ENCODE assay signal across 8 cellular contexts in genomic region chr6:142842423-142843261, GRCh38.
DNase-seq lines count a peak whose midpoint lies in the region; ATAC-seq and TF ChIP-seq lines count a peak whose summit lies in the region.

No MANE protein-coding gene starts in this region.

- H4K20me1 ChIP-seq in SK-N-SH (ENCODE audit: insufficient read depth): no peaks in the 10 kb centered on the region

- no peak for TF ChIP-seq POLR2A in heart left ventricle (IDR thresholded peaks at IDR 0.05)

- no peak for TF ChIP-seq RAD21 in SK-N-SH (IDR thresholded peaks at IDR 0.05; ENCODE audit: low read length)

- peaks cover 52% of the 10 kb centered on the region for H3K79me2 ChIP-seq in SK-N-SH (ENCODE audit: insufficient read depth)

- H3K9ac ChIP-seq in SK-N-SH (peak overlapping the region; percentile 82), subcutaneous abdominal adipose tissue (ENCODE audit: low read length in 5 of 5) (peak overlapping the region in 2 of 5 donors; percentile 33 to 40)

- DNase-seq in heart left ventricle (no peak), left cardiac atrium (no peak), SK-N-SH (peak; percentile 25), epithelial cell of esophagus (ENCODE audit: low read depth) (peak; percentile 47), foreskin melanocyte (no peak), HPDE6-E6E7 (ENCODE audit: extremely low spot score) (no peak)

- POLR2A ChIA-PET in SK-N-SH (lab: Yijun Ruan, JAX): interaction anchor here (1.2 kb wide), 1 partner anchor 140 kb away, joined by 4 read pairs; no protein-coding TSS in a partner anchor

- peaks cover 57% of the 10 kb centered on the region for H3F3A ChIP-seq in SK-N-SH (replicated peaks; ENCODE audit: insufficient read depth)

- H3K27ac ChIP-seq in heart left ventricle: peak overlapping the region in 10 of 12 donors; percentile 40 to 87 (median 62)
- H3K27ac ChIP-seq in SK-N-SH (ENCODE audit: low read depth in 2 of 2, low read length in 1 of 2): peak overlapping the region; percentile 99
- peak overlapping the region; percentile 6 for H3K27ac ChIP-seq in subcutaneous abdominal adipose tissue (ENCODE audit: low read depth, low read length)

- H3K4me3 ChIP-seq in heart left ventricle (peak overlapping the region in 9 of 12 donors; percentile 17 to 46 (median 39)), SK-N-SH (ENCODE audit: low read depth in 2 of 2, low read length in 1 of 2) (peak overlapping the region; percentile 19 to 32; a peak in 3 of 4 replicates), epithelial cell of esophagus (ENCODE audit: low read length) (no peak overlapping the region), subcutaneous abdominal adipose tissue (ENCODE audit: low read depth in 1 of 5, low read length in 5 of 5) (peak overlapping the region in 3 of 5 donors; percentile 37 to 49 (median 45))

- TF ChIP-seq CTCF in heart left ventricle (IDR thresholded peaks at IDR 0.05) (no peak), SK-N-SH (IDR thresholded peaks at IDR 0.05) (no peak), epithelial cell of esophagus (IDR thresholded peaks at IDR 0.05; ENCODE audit: insufficient read depth, low read depth, low read length, missing control alignments) (no peak)

- H3K4me2 ChIP-seq in SK-N-SH: peak overlapping the region; percentile 91

- H3K9me3 ChIP-seq in heart left ventricle: no peaks in the 10 kb centered on the region
- no peaks in the 10 kb centered on the region for H3K9me3 ChIP-seq in SK-N-SH
- H3K9me3 ChIP-seq in subcutaneous abdominal adipose tissue (ENCODE audit: control insufficient read depth in 5 of 5, low read length in 5 of 5): no peaks in the 10 kb centered on the region

- H3K27me3 ChIP-seq in heart left ventricle (no peaks in the 10 kb centered on the region), SK-N-SH (ENCODE audit: insufficient read depth) (no peaks in the 10 kb centered on the region), subcutaneous abdominal adipose tissue (ENCODE audit: control insufficient read depth in 5 of 5, insufficient read depth in 4 of 5, low read length in 5 of 5) (no peaks in the 10 kb centered on the region)

- WGBS in heart left ventricle, 4 donors: 49 to 55% (median 50%) methylated on average over 11 of the region's 11 CpGs
- 27% methylated on average over 11 of the region's 11 CpGs for WGBS in SK-N-SH (ENCODE audit: low lambda C conversion rate)

- CTCF ChIA-PET in SK-N-SH (lab: Yijun Ruan, JAX): interaction anchor here (0.7 to 1.9 kb wide), 7 partner anchors 10 to 368 kb away, joined by 3 to 7 read pairs (median 3); no protein-coding TSS in a partner anchor

- peak; percentile 73 to 84; a peak in 3 of 4 replicates for TF ChIP-seq EP300 in SK-N-SH (IDR thresholded peaks at IDR 0.05; ENCODE audit: borderline replicate concordance in 1 of 2, low read depth in 1 of 2, low read length in 1 of 2)

- ATAC-seq in heart left ventricle (no peak), left cardiac atrium (no peak), HG02885 (IDR thresholded peaks at IDR 0.05; ENCODE audit: poor library complexity, unreplicated experiment) (peak; percentile 70)

- H3K9me2 ChIP-seq in SK-N-SH: no peaks in the 10 kb centered on the region

- H3K4me1 ChIP-seq in heart left ventricle: peaks cover 8 to 73% (median 60%) of the 10 kb centered on the region in 12 donors
- peaks cover 44 to 53% of the 10 kb centered on the region in 2 experiments for H3K4me1 ChIP-seq in SK-N-SH (ENCODE audit: control insufficient read depth in 1 of 2, insufficient read depth in 2 of 2, low read depth in 1 of 2, low read length in 1 of 2)
- peaks cover 12 to 56% (median 33%) of the 10 kb centered on the region in 5 donors for H3K4me1 ChIP-seq in subcutaneous abdominal adipose tissue (ENCODE audit: control insufficient read depth in 5 of 5, insufficient read depth in 5 of 5, low read length in 5 of 5)

- H3K36me3 ChIP-seq in heart left ventricle (no peaks in the 10 kb centered on the region), SK-N-SH (replicated peaks in 1 of 2; ENCODE audit: control insufficient read depth in 1 of 2, insufficient read depth in 2 of 2, low read length in 1 of 2) (no peaks in the 10 kb centered on the region), subcutaneous abdominal adipose tissue (ENCODE audit: control insufficient read depth in 5 of 5, insufficient read depth in 5 of 5, low read length in 5 of 5) (no peaks in the 10 kb centered on the region)

- intact Hi-C loops in heart left ventricle (cut with DNase I): loop anchor here in 4 of 10 donors (10.0 kb wide), 1 partner anchor 102 kb away; the partner anchor contains the start of gene HIVEP2 (in 4 of the 4)
- intact Hi-C loops in left cardiac atrium (cut with DNase I): loop anchor here in 1 of 2 donors (10.0 kb wide), 1 partner anchor 102 kb away; the partner anchor contains the start of gene HIVEP2

- H2AFZ ChIP-seq in SK-N-SH (ENCODE audit: low read depth): peak overlapping the region; percentile 76; the same call in 1 of the 2 replicates

TF ChIP-seq in SK-N-SH, 30 proteins besides CTCF, POLR2A, EP300 and RAD21 (continues in another document):
- TF ChIP-seq FOXJ3 (CRISPR knock-in tag; IDR thresholded peaks at IDR 0.05) (no peak; the same call in 1 of the 2 replicates), ELF1 (IDR thresholded peaks at IDR 0.05) (no peak), SMC3 (IDR thresholded peaks at IDR 0.05; ENCODE audit: low read depth, low read length) (no peak), ZBTB33 (IDR thresholded peaks at IDR 0.05; ENCODE audit: borderline replicate concordance, low read depth) (no peak), GABPA (IDR thresholded peaks at IDR 0.05; ENCODE audit: low read depth) (no peak), JUND (IDR thresholded peaks at IDR 0.05) (peak; percentile 73), MEF2A (IDR thresholded peaks at IDR 0.05; ENCODE audit: borderline replicate concordance, low read depth) (peak; percentile 45; the same call in 1 of the 2 replicates), EZH2phosphoT487 (IDR thresholded peaks at IDR 0.05; ENCODE audit: borderline replicate concordance, low read depth) (no peak), TCF12 (IDR thresholded peaks at IDR 0.05) (peak; percentile 76), FOSL2 (IDR thresholded peaks at IDR 0.05; ENCODE audit: borderline replicate concordance, low read depth) (0 out of 2 replicates have a peak, but pooled peaks have one; percentile 51), TEAD4 (IDR thresholded peaks at IDR 0.05; ENCODE audit: borderline replicate concordance, insufficient read depth) (0 out of 2 replicates have a peak, but pooled peaks have one; percentile 19), YY1 (IDR thresholded peaks at IDR 0.05; ENCODE audit: low read depth) (no peak), GATA2 (CRISPR knock-in tag; IDR thresholded peaks at IDR 0.05) (peak; percentile 84), NRF1 (IDR thresholded peaks at IDR 0.05; ENCODE audit: low read depth, low read length) (no peak), SIN3A (IDR thresholded peaks at IDR 0.05; ENCODE audit: borderline replicate concordance, low read depth, low read length) (no peak), FOXM1 (IDR thresholded peaks at IDR 0.05; ENCODE audit: low read depth) (no peak)
- TF ChIP-seq, protein P1, sequence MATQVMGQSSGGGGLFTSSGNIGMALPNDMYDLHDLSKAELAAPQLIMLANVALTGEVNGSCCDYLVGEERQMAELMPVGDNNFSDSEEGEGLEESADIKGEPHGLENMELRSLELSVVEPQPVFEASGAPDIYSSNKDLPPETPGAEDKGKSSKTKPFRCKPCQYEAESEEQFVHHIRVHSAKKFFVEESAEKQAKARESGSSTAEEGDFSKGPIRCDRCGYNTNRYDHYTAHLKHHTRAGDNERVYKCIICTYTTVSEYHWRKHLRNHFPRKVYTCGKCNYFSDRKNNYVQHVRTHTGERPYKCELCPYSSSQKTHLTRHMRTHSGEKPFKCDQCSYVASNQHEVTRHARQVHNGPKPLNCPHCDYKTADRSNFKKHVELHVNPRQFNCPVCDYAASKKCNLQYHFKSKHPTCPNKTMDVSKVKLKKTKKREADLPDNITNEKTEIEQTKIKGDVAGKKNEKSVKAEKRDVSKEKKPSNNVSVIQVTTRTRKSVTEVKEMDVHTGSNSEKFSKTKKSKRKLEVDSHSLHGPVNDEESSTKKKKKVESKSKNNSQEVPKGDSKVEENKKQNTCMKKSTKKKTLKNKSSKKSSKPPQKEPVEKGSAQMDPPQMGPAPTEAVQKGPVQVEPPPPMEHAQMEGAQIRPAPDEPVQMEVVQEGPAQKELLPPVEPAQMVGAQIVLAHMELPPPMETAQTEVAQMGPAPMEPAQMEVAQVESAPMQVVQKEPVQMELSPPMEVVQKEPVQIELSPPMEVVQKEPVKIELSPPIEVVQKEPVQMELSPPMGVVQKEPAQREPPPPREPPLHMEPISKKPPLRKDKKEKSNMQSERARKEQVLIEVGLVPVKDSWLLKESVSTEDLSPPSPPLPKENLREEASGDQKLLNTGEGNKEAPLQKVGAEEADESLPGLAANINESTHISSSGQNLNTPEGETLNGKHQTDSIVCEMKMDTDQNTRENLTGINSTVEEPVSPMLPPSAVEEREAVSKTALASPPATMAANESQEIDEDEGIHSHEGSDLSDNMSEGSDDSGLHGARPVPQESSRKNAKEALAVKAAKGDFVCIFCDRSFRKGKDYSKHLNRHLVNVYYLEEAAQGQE (IDR thresholded peaks at IDR 0.05; ENCODE audit: low read depth, low read length): no peak
- TF ChIP-seq, protein P2, sequence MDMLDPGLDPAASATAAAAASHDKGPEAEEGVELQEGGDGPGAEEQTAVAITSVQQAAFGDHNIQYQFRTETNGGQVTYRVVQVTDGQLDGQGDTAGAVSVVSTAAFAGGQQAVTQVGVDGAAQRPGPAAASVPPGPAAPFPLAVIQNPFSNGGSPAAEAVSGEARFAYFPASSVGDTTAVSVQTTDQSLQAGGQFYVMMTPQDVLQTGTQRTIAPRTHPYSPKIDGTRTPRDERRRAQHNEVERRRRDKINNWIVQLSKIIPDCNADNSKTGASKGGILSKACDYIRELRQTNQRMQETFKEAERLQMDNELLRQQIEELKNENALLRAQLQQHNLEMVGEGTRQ (IDR thresholded peaks at IDR 0.05; ENCODE audit: borderline replicate concordance, low read depth, low read length): no peak

Comparison
In these comparisons a context has a peak if more than half of its experiments do, and no peak if none do; other contexts are left out.
1. DNase-seq: peak in SK-N-SH (single experiment) and epithelial cell of esophagus (single experiment); none in heart left ventricle (0 of 5), left cardiac atrium (single experiment), foreskin melanocyte (single experiment) and HPDE6-E6E7 (single experiment).
2. H3K27ac ChIP-seq: peak in every context shown above with its lines; median percentile 99 in SK-N-SH; 62 in heart left ventricle; 6 in subcutaneous abdominal adipose tissue.